Comparison of ENCODE assay signal across 9 cellular contexts in the genomic region with DNA sequence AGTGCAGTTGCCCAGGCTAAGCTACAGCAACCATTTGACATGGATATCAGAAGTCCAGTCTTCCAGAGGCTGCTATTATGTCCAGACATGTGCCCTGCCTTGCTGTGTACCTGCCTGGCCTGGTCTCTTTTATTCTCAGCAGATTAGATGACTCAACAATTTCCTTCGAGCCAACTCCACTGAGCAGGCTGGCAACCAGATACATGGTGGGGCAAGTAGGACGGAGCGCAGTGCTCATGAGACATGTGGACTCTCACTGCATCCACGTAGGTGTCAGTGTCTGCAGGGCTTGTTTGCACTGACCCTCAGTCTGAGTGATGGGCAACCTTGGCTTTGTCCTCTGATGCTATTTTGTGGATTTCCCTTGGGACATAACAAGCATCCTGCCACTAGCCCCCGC. TPM values are rescaled to one million over a fixed set of nuclear protein-coding genes. Genes with fewer than 3 reads are reported as not detected.
"Had no signal": no experiment of that assay in that cellular context is flagged by ENCODE, and none has a peak within 500 bp of the region (broad histone marks: within the 10 kb centered on the region; RNA-seq: fewer than 3 reads in every experiment).

No MANE protein-coding gene starts in this region.

- ATAC-seq: GM23338 had no signal

- H2AFZ ChIP-seq: GM23338 had no signal

- H3K4me3 ChIP-seq: GM23338 had no signal

- DNase-seq: H9, HCEC 1CT, IMR-90, KBM-7 had no signal

- H3K9ac ChIP-seq: KMS-11 had no signal

- H3K27ac ChIP-seq: HL-60, KMS-11 had no signal

- FAIRE-seq: H1, H54 had no signal

- H3K4me2 ChIP-seq: GM23338, KMS-11 had no signal

RNA-seq across cellular contexts. Expression of gene MAGEA11, which starts 7.2 kb away (rescaled TPM):
- total RNA-seq: GM23338, H1, H9, IMR-90 had no signal
- polyA plus RNA-seq: GM23338, H1, IMR-90 had no signal
